In the genomic region with DNA sequence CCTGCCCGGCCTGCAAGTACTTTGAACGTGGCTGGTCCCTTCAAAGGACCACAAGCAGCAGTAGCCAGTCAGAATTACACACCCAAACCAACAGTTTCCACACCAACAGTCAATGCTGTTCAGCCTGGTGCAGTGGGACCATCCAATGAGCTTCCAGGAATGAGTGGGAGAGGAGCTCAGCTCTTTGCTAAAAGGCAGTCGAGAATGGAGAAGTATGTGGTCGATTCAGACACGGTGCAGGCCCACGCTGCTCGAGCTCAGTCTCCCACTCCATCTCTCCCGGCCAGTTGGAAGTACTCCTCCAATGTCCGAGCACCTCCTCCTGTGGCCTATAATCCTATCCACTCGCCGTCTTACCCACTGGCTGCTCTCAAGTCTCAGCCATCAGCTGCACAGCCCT, we compare ENCODE assay signal across 25 cellular contexts.
DNase-seq lines count a peak whose midpoint lies in the region; ATAC-seq and TF ChIP-seq lines count a peak whose summit lies in the region.
"Had no signal": no experiment of that assay in that cellular context is flagged by ENCODE, and none has a peak within 500 bp of the region (broad histone marks: within the 10 kb centered on the region; RNA-seq: fewer than 3 reads in every experiment).

No MANE protein-coding gene starts in this region.

- peak in 1 of 2 donors; percentile 24 for TF ChIP-seq POLR2A in gastroesophageal sphincter (IDR thresholded peaks at IDR 0.05)
- TF ChIP-seq POLR2A in sigmoid colon (IDR thresholded peaks at IDR 0.05) = peak in 1 of 2 donors; percentile 42
- no peak for TF ChIP-seq POLR2A in transverse colon (IDR thresholded peaks at IDR 0.05)

- DNase-seq in UCSD-AML1 (lab: John Stamatoyannopoulos, UW; ENCODE audit: unreplicated experiment) (peak; percentile 12), sigmoid colon (no peak), transverse colon (no peak), NCI-H2107 treated with DMSO at 0.1 percent for 48 hours (lab: John Stamatoyannopoulos, UW; ENCODE audit: unreplicated experiment) (no peak), WTC11 (ENCODE audit: low spot score) (no peak)
- DNase-seq: activated CD4-positive, alpha-beta T cell treated with anti-CD3 and anti-CD28 coated beads, Interleukin-2, amount 10 ng/mL, durations not matched to agents 24 days and 14 days; amygdala; CD8-positive, alpha-beta T cell; effector CD8-positive, alpha-beta T cell; head of caudate nucleus; KBM-7; left ventricle myocardium inferior; naive thymus-derived CD8-positive, alpha-beta T cell; NCI-H1105; NCI-H1930; NCI-H524; occipital lobe; OCI-M1; small intestine; T-cell had no signal

- peaks cover 0 to 43% (median 6%) of the 10 kb centered on the region in 3 donors for H3K4me1 ChIP-seq in gastroesophageal sphincter
- peaks cover 0 to 40% (median 28%) of the 10 kb centered on the region in 4 donors for H3K4me1 ChIP-seq in sigmoid colon
- H3K4me1 ChIP-seq in transverse colon = peaks cover 0 to 9% (median 0%) of the 10 kb centered on the region in 4 donors

- peak overlapping the region; percentile 85 to 100 (median 94) for H3K27ac ChIP-seq in gastroesophageal sphincter
- H3K27ac ChIP-seq in sigmoid colon = peak overlapping the region; percentile 84 to 98 (median 94)
- H3K27ac ChIP-seq in transverse colon = peak overlapping the region; percentile 85 to 91 (median 88)
- H3K27ac ChIP-seq: epithelial cell of prostate, RWPE1 had no signal

- H3K4me3 ChIP-seq in gastroesophageal sphincter (peak overlapping the region; percentile 55), sigmoid colon (peak overlapping the region; percentile 39 to 55 (median 50)), transverse colon (peak overlapping the region; percentile 10 to 37 (median 24))
- H3K4me3 ChIP-seq: left ventricle myocardium inferior had no signal

- intact Hi-C loops in sigmoid colon (cut with DNase I) (loop anchor here (2.0 kb wide), 1 partner anchor 38 kb away; no protein-coding TSS in a partner anchor), transverse colon (cut with DNase I; ENCODE audit: low total_unique reads) (loop anchor here (5.0 kb wide), 1 partner anchor 49 kb away; no protein-coding TSS in a partner anchor)

- CTCF ChIA-PET in WTC11 (lab: Charles Lee) = interaction anchor here (1.0 to 1.6 kb wide), 2 partner anchors 9 to 11 kb away, joined by 3 to 5 read pairs; no protein-coding TSS in a partner anchor

- peaks cover 9% of the 10 kb centered on the region for H3K9me3 Mint-ChIP-seq in WTC11
- H3K9me3 Mint-ChIP-seq: activated CD4-positive, alpha-beta T cell treated with anti-CD3 and anti-CD28 coated beads, Interleukin-2, amount 10 ng/mL, durations not matched to agents 24 days and 14 days; activated naive CD4-positive, alpha-beta T cell treated with anti-CD3 and anti-CD28 coated beads, Interleukin-2, amount 50 U/mL, for 72 hours; CD8-positive, alpha-beta T cell; naive thymus-derived CD8-positive, alpha-beta T cell; T-cell had no signal

- WGBS in gastroesophageal sphincter (ENCODE audit: low coverage in 1 of 2), 2 donors = 44 to 64% methylated on average over 4 to 8 of the region's 11 CpGs
- WGBS in sigmoid colon, 2 donors = 86 to 96% methylated on average over 11 of the region's 11 CpGs
- 80 to 87% methylated on average over 3 to 11 of the region's 11 CpGs for WGBS in transverse colon (ENCODE audit: low coverage in 1 of 2), 2 donors

- no peaks in the 10 kb centered on the region for H3K27me3 Mint-ChIP-seq in WTC11 (ENCODE audit: low read depth)

- peaks cover 8% of the 10 kb centered on the region for H3K36me3 Mint-ChIP-seq in WTC11
- H3K36me3 Mint-ChIP-seq: activated naive CD4-positive, alpha-beta T cell treated with anti-CD3 and anti-CD28 coated beads, Interleukin-2, amount 50 U/mL, for 72 hours; CD8-positive, alpha-beta T cell had no signal

- H3K36me3 ChIP-seq in gastroesophageal sphincter = peaks cover 7 to 36% of the 10 kb centered on the region in 2 donors
- H3K36me3 ChIP-seq in sigmoid colon = peaks cover 22 to 63% (median 36%) of the 10 kb centered on the region in 4 donors
- H3K36me3 ChIP-seq in transverse colon = peaks cover 0 to 8% (median 0%) of the 10 kb centered on the region in 4 donors

- no peak overlapping the region for H3K27ac Mint-ChIP-seq in WTC11
- H3K27ac Mint-ChIP-seq: activated CD4-positive, alpha-beta T cell treated with anti-CD3 and anti-CD28 coated beads, Interleukin-2, amount 10 ng/mL, durations not matched to agents 24 days and 14 days; activated naive CD4-positive, alpha-beta T cell treated with anti-CD3 and anti-CD28 coated beads, Interleukin-2, amount 50 U/mL, for 72 hours; CD8-positive, alpha-beta T cell; T-cell had no signal

- TF ChIP-seq EP300 in gastroesophageal sphincter (IDR thresholded peaks at IDR 0.05) (no peak), sigmoid colon (IDR thresholded peaks at IDR 0.05) (no peak), transverse colon (IDR thresholded peaks at IDR 0.05; ENCODE audit: low read depth) (no peak)

- H3K27me3 ChIP-seq in gastroesophageal sphincter (no peaks in the 10 kb centered on the region), sigmoid colon (no peaks in the 10 kb centered on the region), transverse colon (no peaks in the 10 kb centered on the region)

- POLR2A ChIA-PET in WTC11 (lab: Charles Lee) = no interaction called here

- H3K4me1 Mint-ChIP-seq in WTC11 = peaks cover 32% of the 10 kb centered on the region
- H3K4me1 Mint-ChIP-seq: activated CD4-positive, alpha-beta T cell treated with anti-CD3 and anti-CD28 coated beads, Interleukin-2, amount 10 ng/mL, durations not matched to agents 24 days and 14 days; naive thymus-derived CD8-positive, alpha-beta T cell; T-cell had no signal

- no peak for ATAC-seq in gastroesophageal sphincter
- ATAC-seq in GM19467 (IDR thresholded peaks at IDR 0.05; ENCODE audit: unreplicated experiment) = no peak
- no peak for ATAC-seq in WTC11
- ATAC-seq: activated naive CD4-positive, alpha-beta T cell treated with anti-CD3 and anti-CD28 coated beads, Interleukin-2, amount 50 U/mL, for 72 hours; CD8-positive, alpha-beta T cell; naive thymus-derived CD8-positive, alpha-beta T cell; T-cell had no signal

- H3K9me3 ChIP-seq in gastroesophageal sphincter (no peaks in the 10 kb centered on the region), sigmoid colon (no peaks in the 10 kb centered on the region), transverse colon (no peaks in the 10 kb centered on the region)
- H3K9me3 ChIP-seq: left ventricle myocardium inferior had no signal

- in situ Hi-C loops in transverse colon (cut with MboI; ENCODE audit: low pct_ligation_motif_present in 1 of 4, low pct_unique_long_range_greater_than_20kb in 1 of 4, low sequenced_read_pairs in 3 of 4) = loop anchor here in 2 of 4 donors (25.0 kb wide), 1 partner anchor 206 kb away; no protein-coding TSS in a partner anchor

- TF ChIP-seq CTCF in gastroesophageal sphincter (IDR thresholded peaks at IDR 0.05) = no peak
- TF ChIP-seq CTCF in sigmoid colon (IDR thresholded peaks at IDR 0.05) = no peak
- no peak for TF ChIP-seq CTCF in transverse colon (IDR thresholded peaks at IDR 0.05)
- TF ChIP-seq CTCF in WTC11 (IDR thresholded peaks at IDR 0.05) = no peak

- no peak overlapping the region for H3K4me3 Mint-ChIP-seq in WTC11
- H3K4me3 Mint-ChIP-seq: activated CD4-positive, alpha-beta T cell treated with anti-CD3 and anti-CD28 coated beads, Interleukin-2, amount 10 ng/mL, durations not matched to agents 24 days and 14 days; CD8-positive, alpha-beta T cell; T-cell had no signal

TF ChIP-seq in WTC11, 78 proteins besides CTCF, POLR2A, EP300 and RAD21 (continues in another document):
- no peak for TF ChIP-seq CREM (CRISPR knock-in tag; IDR thresholded peaks at IDR 0.05)
- TF ChIP-seq, protein P1, sequence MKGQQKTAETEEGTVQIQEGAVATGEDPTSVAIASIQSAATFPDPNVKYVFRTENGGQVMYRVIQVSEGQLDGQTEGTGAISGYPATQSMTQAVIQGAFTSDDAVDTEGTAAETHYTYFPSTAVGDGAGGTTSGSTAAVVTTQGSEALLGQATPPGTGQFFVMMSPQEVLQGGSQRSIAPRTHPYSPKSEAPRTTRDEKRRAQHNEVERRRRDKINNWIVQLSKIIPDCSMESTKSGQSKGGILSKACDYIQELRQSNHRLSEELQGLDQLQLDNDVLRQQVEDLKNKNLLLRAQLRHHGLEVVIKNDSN (CRISPR knock-in tag; IDR thresholded peaks at IDR 0.05) = no peak
- TF ChIP-seq RELA (CRISPR knock-in tag; IDR thresholded peaks at IDR 0.05; ENCODE audit: borderline replicate concordance) = no peak
- no peak for TF ChIP-seq GTF2I (CRISPR knock-in tag; conservative IDR thresholded peaks at IDR 0.05)
- no peak for TF ChIP-seq ZNF396 (CRISPR knock-in tag; IDR thresholded peaks at IDR 0.05; ENCODE audit: borderline replicate concordance)
- TF ChIP-seq HMGXB4 (CRISPR knock-in tag; IDR thresholded peaks at IDR 0.05) = no peak
